Comparison of ENCODE assay signal across 16 cellular contexts in the genomic region with DNA sequence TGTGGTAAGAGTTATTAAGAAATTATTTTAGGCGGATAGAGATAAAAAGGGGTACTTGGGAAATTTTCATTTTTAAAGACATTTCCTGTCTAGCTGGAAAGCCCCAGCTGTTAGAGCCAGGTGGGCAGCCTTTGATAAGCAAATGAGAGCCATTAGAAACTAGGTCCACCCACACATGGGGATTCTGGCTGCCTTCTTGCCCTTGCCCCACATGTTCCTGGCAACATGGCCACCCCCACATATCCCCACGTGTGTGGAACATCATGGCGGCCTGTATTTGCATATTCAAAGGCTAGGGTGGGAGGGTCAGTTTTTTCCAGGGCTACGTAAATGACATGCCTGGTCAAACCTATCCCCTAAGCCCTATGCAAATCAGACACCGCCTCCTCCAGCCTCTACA.
DNase-seq lines count a peak whose midpoint lies in the region; ATAC-seq and TF ChIP-seq lines count a peak whose summit lies in the region.
"Had no signal": no experiment of that assay in that cellular context is flagged by ENCODE, and none has a peak within 500 bp of the region (broad histone marks: within the 10 kb centered on the region; RNA-seq: fewer than 3 reads in every experiment).

No MANE protein-coding gene starts in this region.

- no peak overlapping the region for H3K4me3 Mint-ChIP-seq in GM23338
- H3K4me3 Mint-ChIP-seq in stimulated activated naive CD8-positive, alpha-beta T cell treated with anti-CD3 and anti-CD28 coated beads, Interleukin-15, amount 100 ng/mL, for 72 hours: no peak overlapping the region
- H3K4me3 Mint-ChIP-seq: CD8-positive, alpha-beta T cell had no signal

- DNase-seq in GM23338 (ENCODE audit: low spot score): peak; percentile 10
- DNase-seq in OCI-LY7 (ENCODE audit: low spot score): peak; percentile 18
- DNase-seq in fibroblast of pulmonary artery (ENCODE audit: low read depth): peak; percentile 6
- DNase-seq in stimulated activated naive CD8-positive, alpha-beta T cell treated with anti-CD3 and anti-CD28 coated beads, Interleukin-15, amount 100 ng/mL, for 72 hours: no peak
- DNase-seq in MV-4-11 (lab: John Stamatoyannopoulos, UW): no peak
- DNase-seq in activated CD4-positive, alpha-beta T cell treated with anti-CD3 and anti-CD28 coated beads, Interleukin-2, amount 50 U/mL, for 4 hours: no peak
- DNase-seq: AML-193; CD8-positive, alpha-beta T cell; COR-L47; KBM-7 had no signal

- H3K9me2 ChIP-seq in GM23338 (ENCODE audit: insufficient read depth): no peaks in the 10 kb centered on the region; the same call in 1 of the 2 replicates
- H3K9me2 ChIP-seq in OCI-LY7 (ENCODE audit: insufficient read depth, low read length): no peaks in the 10 kb centered on the region

- no peak overlapping the region for H3K9ac ChIP-seq in BLaER1

- H4K20me1 ChIP-seq in BLaER1 (no peaks in the 10 kb centered on the region), GM23338 (replicated peaks; ENCODE audit: insufficient read depth) (no peaks in the 10 kb centered on the region), OCI-LY7 (ENCODE audit: insufficient read depth, low read length) (no peaks in the 10 kb centered on the region)

- no peaks in the 10 kb centered on the region for H3F3A ChIP-seq in GM23338 (replicated peaks; ENCODE audit: low read depth)

- H3K9me3 ChIP-seq in BLaER1: peaks cover 22% of the 10 kb centered on the region
- H3K9me3 ChIP-seq in OCI-LY7 (ENCODE audit: low read length): no peaks in the 10 kb centered on the region
- H3K9me3 ChIP-seq: A549 had no signal

- no TSS peak for BruUV-seq in OCI-LY7 (replicated peaks; lab: Mats Ljungman, UMichigan)

- H3K79me2 ChIP-seq in GM23338 (replicated peaks; ENCODE audit: insufficient read depth) (no peaks in the 10 kb centered on the region), OCI-LY7 (ENCODE audit: insufficient read depth, low read depth, low read length) (no peaks in the 10 kb centered on the region)

- H3K4me1 ChIP-seq in BLaER1: peaks cover 47% of the 10 kb centered on the region
- no peaks in the 10 kb centered on the region for H3K4me1 ChIP-seq in GM23338 (ENCODE audit: insufficient read depth)
- peaks cover 10% of the 10 kb centered on the region for H3K4me1 ChIP-seq in OCI-LY7 (ENCODE audit: insufficient read depth, low read length, poor library complexity, severe bottlenecking)
- H3K4me1 ChIP-seq: A549 had no signal

- POLR2A ChIA-PET in OCI-LY7 (lab: Charles Lee): no interaction called here

- no peak for TF ChIP-seq CTCF in GM23338 (conservative IDR thresholded peaks at IDR 0.05; ENCODE audit: low read depth in 2 of 2)
- no peak for TF ChIP-seq CTCF in OCI-LY7 (conservative IDR thresholded peaks at IDR 0.05; ENCODE audit: low read length)
- TF ChIP-seq CTCF in fibroblast of pulmonary artery (IDR thresholded peaks at IDR 0.05; ENCODE audit: low read length, missing control alignments): no peak

- ATAC-seq in GM23338 (no peak), GM19395 (IDR thresholded peaks at IDR 0.05; ENCODE audit: unreplicated experiment) (no peak)
- ATAC-seq in stimulated activated naive CD8-positive, alpha-beta T cell treated with anti-CD3 and anti-CD28 coated beads, Interleukin-15, amount 100 ng/mL, for 72 hours: no peak
- ATAC-seq: A549; CD8-positive, alpha-beta T cell; HepG2 had no signal

- H3K36me3 ChIP-seq in BLaER1: no peaks in the 10 kb centered on the region
- no peaks in the 10 kb centered on the region for H3K36me3 ChIP-seq in GM23338 (ENCODE audit: insufficient read depth)
- H3K36me3 ChIP-seq in OCI-LY7 (ENCODE audit: insufficient read depth, low read length): no peaks in the 10 kb centered on the region

- H3K27ac Mint-ChIP-seq in GM23338: no peak overlapping the region
- no peak overlapping the region for H3K27ac Mint-ChIP-seq in stimulated activated naive CD8-positive, alpha-beta T cell treated with anti-CD3 and anti-CD28 coated beads, Interleukin-15, amount 100 ng/mL, for 72 hours
- H3K27ac Mint-ChIP-seq: CD8-positive, alpha-beta T cell; IgD-negative memory B cell had no signal

- intact Hi-C loops in OCI-LY7 (cut with micrococcal nuclease; ENCODE audit: unreplicated experiment): no loop called here

- peaks cover 5% of the 10 kb centered on the region for H3K27me3 Mint-ChIP-seq in GM23338 (ENCODE audit: insufficient read depth, low read depth, poor library complexity)
- no peaks in the 10 kb centered on the region for H3K27me3 Mint-ChIP-seq in stimulated activated naive CD8-positive, alpha-beta T cell treated with anti-CD3 and anti-CD28 coated beads, Interleukin-15, amount 100 ng/mL, for 72 hours
- H3K27me3 Mint-ChIP-seq: IgD-negative memory B cell had no signal

- H3K4me1 Mint-ChIP-seq in GM23338: no peaks in the 10 kb centered on the region
- no peaks in the 10 kb centered on the region for H3K4me1 Mint-ChIP-seq in stimulated activated naive CD8-positive, alpha-beta T cell treated with anti-CD3 and anti-CD28 coated beads, Interleukin-15, amount 100 ng/mL, for 72 hours

- CTCF ChIA-PET in OCI-LY7 (lab: Charles Lee; ENCODE audit: unreplicated experiment): no interaction called here

- H3K36me3 Mint-ChIP-seq in GM23338 (ENCODE audit: low read depth): peaks cover 46% of the 10 kb centered on the region
- H3K36me3 Mint-ChIP-seq: CD8-positive, alpha-beta T cell; IgD-negative memory B cell had no signal

- H3K27ac ChIP-seq in BLaER1 (no peak overlapping the region), GM23338 (ENCODE audit: low read depth) (no peak overlapping the region), OCI-LY7 (ENCODE audit: low read depth, low read length, poor library complexity, severe bottlenecking) (no peak overlapping the region)
- H3K27ac ChIP-seq: 22Rv1, A549 had no signal

- no peak overlapping the region for H2AFZ ChIP-seq in GM23338
- 0 out of 2 replicates have a peak overlapping the region, but pooled peaks have one; percentile 41 for H2AFZ ChIP-seq in OCI-LY7 (ENCODE audit: low read length)

- peaks cover 97% of the 10 kb centered on the region for H3K9me3 Mint-ChIP-seq in GM23338
- H3K9me3 Mint-ChIP-seq in stimulated activated naive CD8-positive, alpha-beta T cell treated with anti-CD3 and anti-CD28 coated beads, Interleukin-15, amount 100 ng/mL, for 72 hours: peaks cover 0 to 30% of the 10 kb centered on the region in 2 donors

- peak overlapping the region; percentile 41 for H3K4me2 ChIP-seq in BLaER1
- no peak overlapping the region for H3K4me2 ChIP-seq in GM23338
- H3K4me2 ChIP-seq in OCI-LY7 (ENCODE audit: low read length): peak overlapping the region; percentile 23
- H3K4me2 ChIP-seq: A549 had no signal

- no peak overlapping the region for H3K4me3 ChIP-seq in BLaER1
- no peak overlapping the region for H3K4me3 ChIP-seq in GM23338
- no peak overlapping the region for H3K4me3 ChIP-seq in OCI-LY7 (ENCODE audit: low read depth, low read length, poor library complexity, severe bottlenecking)
- H3K4me3 ChIP-seq in fibroblast of pulmonary artery (replicated peaks; ENCODE audit: low read depth, low read length): no peak overlapping the region
- H3K4me3 ChIP-seq: A549 had no signal

- no peaks in the 10 kb centered on the region for H3K27me3 ChIP-seq in BLaER1
- no peaks in the 10 kb centered on the region for H3K27me3 ChIP-seq in GM23338 (ENCODE audit: insufficient read depth)

TF ChIP-seq in GM23338, 12 proteins besides CTCF, POLR2A, EP300 and RAD21 (continues in another document):
- TF ChIP-seq EZH2 (IDR thresholded peaks at IDR 0.05; ENCODE audit: low read depth, unreplicated experiment) (no peak), ETS1 (IDR thresholded peaks at IDR 0.05) (no peak), POLR2AphosphoS5 (IDR thresholded peaks at IDR 0.05; ENCODE audit: low read depth) (no peak)

Comparison
In these comparisons a context has a peak if more than half of its experiments do, and no peak if none do; other contexts are left out.
1. DNase-seq: peak in GM23338 (single experiment), OCI-LY7 (single experiment) and fibroblast of pulmonary artery (single experiment); none in stimulated activated naive CD8-positive, alpha-beta T cell treated with anti-CD3 and anti-CD28 coated beads, Interleukin-15, amount 100 ng/mL, for 72 hours (0 of 2), MV-4-11 (single experiment) and activated CD4-positive, alpha-beta T cell treated with anti-CD3 and anti-CD28 coated beads, Interleukin-2, amount 50 U/mL, for 4 hours (0 of 2).